8 cellular contexts compared by ENCODE assay signal in the genomic region with DNA sequence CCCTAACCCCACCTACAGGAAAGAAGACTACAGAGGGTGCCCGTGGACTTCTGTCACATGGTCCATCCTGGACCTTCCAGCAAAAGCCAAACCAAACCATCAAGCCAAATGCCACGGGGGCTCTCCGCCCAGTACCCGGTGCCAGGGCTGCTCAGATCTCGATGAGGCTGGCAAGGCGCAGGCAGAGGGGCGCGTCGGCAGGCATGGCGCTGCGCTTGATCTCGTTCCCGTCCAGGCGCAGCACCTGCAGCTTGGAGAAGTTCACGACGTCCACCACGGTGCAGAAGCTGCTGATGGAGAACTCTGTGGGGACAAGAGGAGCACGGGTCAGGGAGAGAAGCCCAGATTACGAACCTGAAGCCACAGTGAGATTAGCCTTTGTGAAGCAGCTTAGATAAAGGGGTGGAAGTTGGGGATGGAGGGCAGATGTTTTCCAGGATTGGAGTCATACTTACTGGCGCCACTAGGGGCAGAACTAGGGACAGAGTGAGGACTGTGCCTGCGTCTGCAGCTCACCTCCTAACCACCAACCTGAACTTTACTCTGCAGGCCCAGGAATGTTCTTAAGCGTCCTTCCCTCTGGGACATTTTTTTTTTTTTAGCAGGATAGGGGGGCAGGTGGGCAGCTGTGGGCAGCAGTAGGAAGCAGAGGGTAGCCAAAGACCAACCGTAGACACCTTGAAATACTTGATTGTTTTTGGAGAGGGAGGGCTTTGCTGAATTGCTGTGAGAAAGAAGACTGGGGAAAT. TPM values are rescaled to one million over a fixed set of nuclear protein-coding genes. Genes with fewer than 3 reads are reported as not detected.
A peak's percentile ranks its signal among the peaks of the same experiment; 100 is the strongest.
DNase-seq lines count a peak whose midpoint lies in the region; ATAC-seq and TF ChIP-seq lines count a peak whose summit lies in the region.

No MANE protein-coding gene starts in this region.

- H3K4me1 ChIP-seq in HEK293 (ENCODE audit: control insufficient read depth, insufficient read depth, low read length) (no peaks in the 10 kb centered on the region), NT2/D1 (ENCODE audit: insufficient read depth, insufficient read length) (peaks cover 5% of the 10 kb centered on the region), foreskin keratinocyte (no peaks in the 10 kb centered on the region)

- peak overlapping the region in 1 of 2 donors; percentile 15 for H3K4me3 Mint-ChIP-seq in activated T-cell treated with anti-CD3 and anti-CD28 coated beads, Interleukin-2, amount 50 U/mL, for 72 hours
- H3K4me3 Mint-ChIP-seq in progenitor cell of endocrine pancreas (ENCODE audit: low read depth) = no peak overlapping the region

- CTCF ChIA-PET in HEK293 (lab: Yijun Ruan, JAX) = interaction anchor here (0.6 to 16.4 kb wide), 46 partner anchors 9 to 974 kb away, joined by 3 to 371 read pairs (median 5); a partner anchor contains a TSS

- H3K9ac ChIP-seq in NT2/D1 (ENCODE audit: insufficient read length, low read depth) = no peak overlapping the region

- H3K27ac ChIP-seq in HEK293 (ENCODE audit: extremely low read depth, low read depth, low read length) (no peak overlapping the region), foreskin keratinocyte (no peak overlapping the region)

- no peaks in the 10 kb centered on the region for H3K36me3 ChIP-seq in HEK293 (ENCODE audit: control insufficient read depth in 2 of 2, insufficient read depth in 1 of 2, low read length in 2 of 2)
- H3K36me3 ChIP-seq in NT2/D1 (ENCODE audit: insufficient read depth, insufficient read length, low read length) = no peaks in the 10 kb centered on the region

- no peaks in the 10 kb centered on the region for H3K9me3 ChIP-seq in HEK293 (ENCODE audit: control insufficient read depth, insufficient read depth, low read depth, low read length)
- no peaks in the 10 kb centered on the region for H3K9me3 ChIP-seq in NT2/D1 (ENCODE audit: insufficient read depth, low read length)

- peak; percentile 79 for TF ChIP-seq CTCF in HEK293 (tag by site-specific recombination; IDR thresholded peaks at IDR 0.05)
- TF ChIP-seq CTCF in foreskin keratinocyte (conservative IDR thresholded peaks at IDR 0.05) = peak; percentile 69
- peak; percentile 75 for TF ChIP-seq CTCF in progenitor cell of endocrine pancreas (IDR thresholded peaks at IDR 0.05; ENCODE audit: unreplicated experiment)

- ATAC-seq in activated T-cell treated with anti-CD3 and anti-CD28 coated beads, Interleukin-2, amount 50 U/mL, for 72 hours (replicated peaks in 1 of 2) = peak; percentile 51 to 61
- ATAC-seq in foreskin keratinocyte (peak; percentile 73), HG02970 (IDR thresholded peaks at IDR 0.05; ENCODE audit: low FRiP score, unreplicated experiment) (no peak), GM18517 (IDR thresholded peaks at IDR 0.05; ENCODE audit: unreplicated experiment) (no peak)

- peaks cover 15% of the 10 kb centered on the region for H3K4me1 Mint-ChIP-seq in activated T-cell treated with anti-CD3 and anti-CD28 coated beads, Interleukin-2, amount 50 U/mL, for 72 hours (ENCODE audit: low read depth)
- H3K4me1 Mint-ChIP-seq in progenitor cell of endocrine pancreas (ENCODE audit: low read depth) = peaks cover 15% of the 10 kb centered on the region

- POLR2A ChIA-PET in HEK293 (lab: Yijun Ruan, JAX) = interaction anchor here (0.5 to 1.1 kb wide), 5 partner anchors 8 to 146 kb away, joined by 3 to 4 read pairs (median 3); no protein-coding TSS in a partner anchor

- no peaks in the 10 kb centered on the region for H3K36me3 Mint-ChIP-seq in activated T-cell treated with anti-CD3 and anti-CD28 coated beads, Interleukin-2, amount 50 U/mL, for 72 hours (ENCODE audit: insufficient read depth in 2 of 2)
- no peaks in the 10 kb centered on the region for H3K36me3 Mint-ChIP-seq in progenitor cell of endocrine pancreas (ENCODE audit: insufficient read depth)

- H3K27ac Mint-ChIP-seq in activated T-cell treated with anti-CD3 and anti-CD28 coated beads, Interleukin-2, amount 50 U/mL, for 72 hours = no peak overlapping the region
- H3K27ac Mint-ChIP-seq in progenitor cell of endocrine pancreas = no peak overlapping the region

- H3K27me3 ChIP-seq in NT2/D1 (ENCODE audit: insufficient read depth, insufficient read length) = peaks cover 17% of the 10 kb centered on the region
- peaks cover 37% of the 10 kb centered on the region for H3K27me3 ChIP-seq in foreskin keratinocyte

- H3K9me3 Mint-ChIP-seq in activated T-cell treated with anti-CD3 and anti-CD28 coated beads, Interleukin-2, amount 50 U/mL, for 72 hours = no peaks in the 10 kb centered on the region
- no peaks in the 10 kb centered on the region for H3K9me3 Mint-ChIP-seq in progenitor cell of endocrine pancreas (ENCODE audit: low read depth)

- H3K4me3 ChIP-seq in HEK293 (ENCODE audit: low read depth, low read length) (no peak overlapping the region), NT2/D1 (ENCODE audit: insufficient read length, low read depth) (no peak overlapping the region)

- DNase-seq in CMK (ENCODE audit: low read depth) (peak; percentile 20), NT2/D1 (ENCODE audit: low read depth, low spot score) (peak; percentile 70), foreskin keratinocyte (peak in 1 of 2 donors; percentile 26), progenitor cell of endocrine pancreas (ENCODE audit: low spot score, unreplicated experiment) (peak; percentile 49)
- DNase-seq in activated T-cell treated with anti-CD3 and anti-CD28 coated beads, Interleukin-2, amount 50 U/mL, for 72 hours = peak; percentile 35 to 42

- H3K27me3 Mint-ChIP-seq in activated T-cell treated with anti-CD3 and anti-CD28 coated beads, Interleukin-2, amount 50 U/mL, for 72 hours (ENCODE audit: low read depth) = peaks cover 21% of the 10 kb centered on the region
- peaks cover 30% of the 10 kb centered on the region for H3K27me3 Mint-ChIP-seq in progenitor cell of endocrine pancreas

TF ChIP-seq in HEK293, 187 proteins besides CTCF, POLR2A, EP300 and RAD21:
- TF ChIP-seq ZNF600 (tag by site-specific recombination; IDR thresholded peaks at IDR 0.05) (peak; percentile 54), TRIM28 (IDR thresholded peaks at IDR 0.05; ENCODE audit: borderline replicate concordance, low read length) (peak; percentile 85; the same call in 1 of the 2 replicates), ZFP41 (tag by site-specific recombination; IDR thresholded peaks at IDR 0.05; ENCODE audit: borderline replicate concordance) (no peak), ZNF654 (tag by site-specific recombination; IDR thresholded peaks at IDR 0.05; ENCODE audit: low read depth) (0 out of 2 replicates have a peak, but pooled peaks have one; percentile 18)

RNA-seq across cellular contexts. Expression of a gene that starts 8.6 kb away (rescaled TPM):
- total RNA-seq in activated T-cell treated with anti-CD3 and anti-CD28 coated beads, Interleukin-2, amount 50 U/mL, for 72 hours = 1 to 10 TPM in 1 of 2 donors, under 1 TPM in 1; 1.00 to 2.2 TPM
- 0.28 and 0.54 TPM in 2 replicates for total RNA-seq in foreskin keratinocyte
- polyA plus RNA-seq in foreskin keratinocyte = 0.35 and 0.60 TPM in 2 replicates
- total RNA-seq in progenitor cell of endocrine pancreas = 2.5 and 3.1 TPM in 2 replicates

RNA-seq across cellular contexts. Expression of a gene that starts 37.0 kb away (rescaled TPM):
- 100 to 1,000 TPM; 138 to 153 TPM for total RNA-seq in activated T-cell treated with anti-CD3 and anti-CD28 coated beads, Interleukin-2, amount 50 U/mL, for 72 hours
- total RNA-seq in foreskin keratinocyte (25.5 and 26.5 TPM in 2 replicates), progenitor cell of endocrine pancreas (103 and 110 TPM in 2 replicates)
- 15.0 and 19.0 TPM in 2 replicates for polyA plus RNA-seq in foreskin keratinocyte

Comparison
In these comparisons a context has a peak if more than half of its experiments do, and no peak if none do; other contexts are left out.
1. ATAC-seq: peak in activated T-cell treated with anti-CD3 and anti-CD28 coated beads, Interleukin-2, amount 50 U/mL, for 72 hours (2 of 2) and foreskin keratinocyte (single experiment); none in HG02970 (single experiment) and GM18517 (single experiment).
2. Peak in every context shown above with its lines, with median percentiles within 50 percentile points of each other: CTCF ChIP-seq.